In genomic region chr4:66097271-66097670, GRCh38 we compare ENCODE assay signal across 17 cellular contexts.
"Had no signal": no experiment of that assay in that cellular context is flagged by ENCODE, and none has a peak within 500 bp of the region (broad histone marks: within the 10 kb centered on the region; RNA-seq: fewer than 3 reads in every experiment).

No MANE protein-coding gene starts in this region.

- H3K27me3 ChIP-seq: body of pancreas, thyroid gland had no signal

- H3K4me3 ChIP-seq: body of pancreas, mucosa of descending colon, thyroid gland had no signal

- DNase-seq: activated CD4-positive, alpha-beta T cell treated with anti-CD3 and anti-CD28 coated beads, Interleukin-2, amount 10 ng/mL, durations not matched to agents 7 days and 5 days; activated CD8-positive, alpha-beta T cell treated with anti-CD3 and anti-CD28 coated beads, Interleukin-2, amount 10 ng/mL, durations not matched to agents 7 days and 5 days; activated naive CD4-positive, alpha-beta T cell treated with Interleukin-2 at 50 U/mL for 16 hours; activated naive CD8-positive, alpha-beta T cell treated with anti-CD3 and anti-CD28 coated beads, Interleukin-2, amount 10 ng/mL, durations not matched to agents 7 days and 5 days; activated T-cell treated with anti-CD3 and anti-CD28 coated beads, Interleukin-2, amount 50 U/mL, for 24 hours; amygdala; body of pancreas; dermis blood vessel endothelial cell; effector memory CD4-positive, alpha-beta T cell; left ventricle myocardium superior; mucosa of descending colon; naive B cell; stimulated activated CD4-positive, alpha-beta T cell treated with anti-CD3 and anti-CD28 coated beads, Interleukin-12 subunit alpha, Interleukin-12 subunit beta, amount 100 ng/mL, for 4 hours; stimulated activated CD4-positive, alpha-beta T cell treated with anti-CD3 and anti-CD28 coated beads, Interleukin-1b, Interleukin-23, amount 100 ng/mL, for 48 hours; stimulated activated CD8-positive, alpha-beta memory T cell treated with anti-CD3 and anti-CD28 coated beads, Interleukin-4, amount 100 ng/mL, for 48 hours; stimulated activated naive CD4-positive, alpha-beta T cell; thyroid gland had no signal

- ATAC-seq: activated CD8-positive, alpha-beta T cell treated with anti-CD3 and anti-CD28 coated beads, Interleukin-2, amount 10 ng/mL, durations not matched to agents 7 days and 5 days; body of pancreas; left ventricle myocardium superior; mucosa of descending colon had no signal

- H3K27ac ChIP-seq: body of pancreas, thyroid gland had no signal

- H3K36me3 ChIP-seq: thyroid gland had no signal

- H3K4me1 ChIP-seq: body of pancreas, thyroid gland had no signal
